Comparison of ENCODE assay signal across 18 cellular contexts in genomic region chr3:37170097-37170496, GRCh38. TPM values are rescaled to one million over a fixed set of nuclear protein-coding genes. Genes with fewer than 3 reads are reported as not detected.
A peak's percentile ranks its signal among the peaks of the same experiment; 100 is the strongest.
DNase-seq lines count a peak whose midpoint lies in the region; ATAC-seq and TF ChIP-seq lines count a peak whose summit lies in the region.
"Had no signal": no experiment of that assay in that cellular context is flagged by ENCODE, and none has a peak within 500 bp of the region (broad histone marks: within the 10 kb centered on the region; RNA-seq: fewer than 3 reads in every experiment).

No MANE protein-coding gene starts in this region.

- H3K9me3 ChIP-seq in thoracic aorta: no peaks in the 10 kb centered on the region
- H3K9me3 ChIP-seq: uterus had no signal

- intact Hi-C loops in Right ventricle myocardium superior (cut with DNase I) (no loop called here), Right ventricle myocardium inferior (cut with DNase I) (no loop called here), left colon (cut with DNase I, micrococcal nuclease) (no loop called here), Calu3 (cut with micrococcal nuclease; ENCODE audit: unreplicated experiment) (no loop called here)

- H3K4me1 Mint-ChIP-seq in Calu3 (ENCODE audit: low read depth, unreplicated experiment): peaks cover 9% of the 10 kb centered on the region

- H3K27me3 Mint-ChIP-seq in Calu3 (ENCODE audit: unreplicated experiment): no peaks in the 10 kb centered on the region
- H3K27me3 Mint-ChIP-seq: CD4-positive, alpha-beta T cell; naive B cell had no signal

- CTCF ChIA-PET in Calu3 (lab: Charles Lee): no interaction called here

- ATAC-seq in Right ventricle myocardium superior (ENCODE audit: poor library complexity): peak; percentile 15
- no peak for ATAC-seq in Right ventricle myocardium inferior
- ATAC-seq in left colon: peak; percentile 86
- ATAC-seq in thoracic aorta (ENCODE audit: insufficient number of reproducible peaks, low FRiP score, low read depth): no peak
- ATAC-seq in HG03108 (IDR thresholded peaks at IDR 0.05; ENCODE audit: unreplicated experiment): no peak
- ATAC-seq: stimulated activated naive CD8-positive, alpha-beta T cell treated with anti-CD3 and anti-CD28 coated beads, Interleukin-15, Interleukin-2, amounts not matched to agents 100 U/mL and 50 U/mL, for 24 hours had no signal

- no peak overlapping the region for H3K4me3 Mint-ChIP-seq in Calu3 (ENCODE audit: low read depth, unreplicated experiment)
- H3K4me3 Mint-ChIP-seq: CD4-positive, alpha-beta T cell; naive B cell had no signal

- no peak overlapping the region for H3K4me3 ChIP-seq in coronary artery
- H3K4me3 ChIP-seq in thoracic aorta: peak overlapping the region; percentile 19
- H3K4me3 ChIP-seq: uterus had no signal

- no peaks in the 10 kb centered on the region for H3K9me3 Mint-ChIP-seq in Calu3 (ENCODE audit: low read depth, unreplicated experiment)
- H3K9me3 Mint-ChIP-seq: activated T-helper 2 cell treated with anti-CD3 and anti-CD28 coated beads, Interferon-gamma antibody, Interleukin-2, Interleukin-4, amounts not matched to agents 10 μg/mL and 5 μg/mL and 100 μg/mL, durations not matched to agents 14 hours and 24 hours and 36 hours; CD4-positive, alpha-beta T cell; naive B cell had no signal

- no peak overlapping the region for H3K27ac Mint-ChIP-seq in Calu3 (ENCODE audit: unreplicated experiment)
- H3K27ac Mint-ChIP-seq: activated T-helper 2 cell treated with anti-CD3 and anti-CD28 coated beads, Interferon-gamma antibody, Interleukin-2, Interleukin-4, amounts not matched to agents 10 μg/mL and 5 μg/mL and 100 μg/mL, durations not matched to agents 14 hours and 24 hours and 36 hours; CD4-positive, alpha-beta T cell had no signal

- H3K27me3 ChIP-seq in thoracic aorta (replicated peaks; ENCODE audit: insufficient read depth): no peaks in the 10 kb centered on the region
- H3K27me3 ChIP-seq: uterus had no signal

- peaks cover 24 to 61% of the 10 kb centered on the region in 2 donors for H3K4me1 ChIP-seq in thoracic aorta (ENCODE audit: control insufficient read depth in 1 of 2, low read depth in 2 of 2)
- H3K4me1 ChIP-seq: uterus had no signal

- peaks cover 3% of the 10 kb centered on the region for H3K36me3 Mint-ChIP-seq in Calu3 (ENCODE audit: insufficient read depth, unreplicated experiment)
- H3K36me3 Mint-ChIP-seq: naive B cell had no signal

- no TSS peak for BruUV-seq in Calu3 (replicated peaks; lab: Mats Ljungman, UMichigan)

- peak overlapping the region; percentile 71 to 79 for H3K27ac ChIP-seq in coronary artery
- peak overlapping the region; percentile 68 to 73 for H3K27ac ChIP-seq in thoracic aorta
- H3K27ac ChIP-seq: HL-60, VCaP had no signal

- DNase-seq in Right ventricle myocardium superior: no peak
- no peak for DNase-seq in Right ventricle myocardium inferior (ENCODE audit: missing footprints)
- DNase-seq in coronary artery (ENCODE audit: low spot score): no peak
- DNase-seq in left colon: peak in 1 of 2 donors; percentile 23
- DNase-seq in thoracic aorta (ENCODE audit: low spot score): no peak
- no peak for DNase-seq in Calu3
- no peak for DNase-seq in NCI-H82 treated with DMSO at 0.1 percent for 48 hours (lab: John Stamatoyannopoulos, UW; ENCODE audit: unreplicated experiment)
- DNase-seq: CD4-positive, alpha-beta T cell; KG1; naive B cell; NCI-H1092 treated with DMSO at 0.1 percent for 48 hours; NCI-H774; stimulated activated naive CD8-positive, alpha-beta T cell treated with anti-CD3 and anti-CD28 coated beads, Interleukin-15, Interleukin-2, amounts not matched to agents 100 U/mL and 50 U/mL, for 24 hours; uterus had no signal

- H3K36me3 ChIP-seq in thoracic aorta: no peaks in the 10 kb centered on the region
- H3K36me3 ChIP-seq: uterus had no signal

- TF ChIP-seq CTCF in coronary artery (IDR thresholded peaks at IDR 0.05): no peak
- no peak for TF ChIP-seq CTCF in thoracic aorta (IDR thresholded peaks at IDR 0.05)
- TF ChIP-seq CTCF in Calu3 (IDR thresholded peaks at IDR 0.05; ENCODE audit: unreplicated experiment): no peak

RNA-seq across cellular contexts. Expression of gene LRRFIP2, which starts 4.3 kb away (rescaled TPM):
- 150 TPM for total RNA-seq in Right ventricle myocardium superior
- total RNA-seq in Right ventricle myocardium inferior: 146 TPM
- total RNA-seq in left colon: 100 to 1,000 TPM; 108 to 120 TPM
- 100 to 1,000 TPM in 1 of 2 donors, 10 to 100 TPM in 1; 98.8 to 123 TPM for total RNA-seq in thoracic aorta
- total RNA-seq in Calu3 (2022): 38.8 and 41.9 TPM in 2 replicates

Comparison
In these comparisons a context has a peak if more than half of its experiments do, and no peak if none do; other contexts are left out.
1. ATAC-seq: peak in Right ventricle myocardium superior (single experiment) and left colon (single experiment); none in Right ventricle myocardium inferior (single experiment), thoracic aorta (single experiment) and HG03108 (single experiment).